ENCODE assay signal across 28 cellular contexts in genomic region chr14:106803379-106803778, GRCh38.
"Had no signal": no experiment of that assay in that cellular context is flagged by ENCODE, and none has a peak within 500 bp of the region (broad histone marks: within the 10 kb centered on the region; RNA-seq: fewer than 3 reads in every experiment).

No MANE protein-coding gene starts in this region.

- DNase-seq: activated CD4-positive, alpha-beta T cell treated with anti-CD3 and anti-CD28 coated beads, Interleukin-2, amount 10 ng/mL, durations not matched to agents 24 days and 14 days; activated CD4-positive, alpha-beta T cell treated with anti-CD3 and anti-CD28 coated beads, Interleukin-2, amount 50 U/mL, for 4 hours; activated CD8-positive, alpha-beta T cell treated with anti-CD3 and anti-CD28 coated beads for 36 hours; activated effector memory CD4-positive, alpha-beta T cell treated with anti-CD3 and anti-CD28 coated beads, Interleukin-2, amount 50 U/mL, for 16 hours; activated naive CD4-positive, alpha-beta T cell; activated naive CD4-positive, alpha-beta T cell treated with anti-CD3 and anti-CD28 coated beads, Interleukin-2, amount 50 U/mL, for 16 hours; activated naive CD8-positive, alpha-beta T cell treated with anti-CD3 and anti-CD28 coated beads for 36 hours; activated T-cell treated with anti-CD3 and anti-CD28 coated beads, Interleukin-2, amount 50 U/mL, for 1 hour; activated T-cell treated with anti-CD3 and anti-CD28 coated beads, Interleukin-2, amount 50 U/mL, for 72 hours; amniotic stem cell; colonic mucosa; Karpas-422; KBM-7; NCI-H1092; NCI-H1417 treated with DMSO at 0.1 percent for 48 hours; NCI-H187 treated with DMSO at 0.1 percent for 48 hours; NCI-H2081; NCI-H345; NCI-H524 treated with DMSO at 0.1 percent for 48 hours; NCI-H82; OCI-M1; SHP77; SJCRH30; T1000 had no signal

- H3K27me3 ChIP-seq: ascending aorta, cardiac muscle cell, colonic mucosa, SJCRH30 had no signal

- H3K4me1 ChIP-seq: ascending aorta, colonic mucosa, SJCRH30 had no signal

- H3K9me3 ChIP-seq: ascending aorta, colonic mucosa, SJCRH30 had no signal

- ATAC-seq: activated CD8-positive, alpha-beta T cell treated with anti-CD3 and anti-CD28 coated beads for 36 hours; activated T-cell treated with anti-CD3 and anti-CD28 coated beads, Interleukin-2, amount 50 U/mL, for 72 hours; activated T-helper 17 cell treated with anti-CD3 and anti-CD28 coated beads, Interleukin-2, amount 50 U/mL, for 72 hours had no signal

- H3K4me3 ChIP-seq: ascending aorta, cardiac muscle cell, colonic mucosa, SJCRH30, SK-N-MC had no signal

- H3K27ac ChIP-seq: ascending aorta, cardiac muscle cell, colonic mucosa, SJCRH30, SK-N-MC had no signal

- H3K36me3 ChIP-seq: ascending aorta, cardiac muscle cell, colonic mucosa, SJCRH30 had no signal
